In genomic region chr12:23221066-23221465, GRCh38 we compare ENCODE assay signal across 15 cellular contexts.
DNase-seq lines count a peak whose midpoint lies in the region; ATAC-seq, FAIRE-seq and TF ChIP-seq lines count a peak whose summit lies in the region.
"Had no signal": no experiment of that assay in that cellular context is flagged by ENCODE, and none has a peak within 500 bp of the region (broad histone marks: within the 10 kb centered on the region; RNA-seq: fewer than 3 reads in every experiment).

No MANE protein-coding gene starts in this region.

- BruUV-seq in K562 (replicated peaks; lab: Mats Ljungman, UMichigan): no TSS peak

- no peaks in the 10 kb centered on the region for H3K79me2 ChIP-seq in MM.1S (ENCODE audit: low read length)
- no peaks in the 10 kb centered on the region for H3K79me2 ChIP-seq in K562 (ENCODE audit: control insufficient read depth, insufficient read depth, low read length)

- no peak overlapping the region for H3K27ac Mint-ChIP-seq in naive thymus-derived CD4-positive, alpha-beta T cell
- H3K27ac Mint-ChIP-seq: activated CD4-positive, alpha-beta memory T cell treated with anti-CD3 and anti-CD28 coated beads, Interleukin-2, amount 10 ng/mL, durations not matched to agents 7 days and 5 days; activated naive CD4-positive, alpha-beta T cell treated with anti-CD3 and anti-CD28 coated beads, Interleukin-2, amount 50 U/mL, for 72 hours had no signal

- H3K27me3 Mint-ChIP-seq in naive thymus-derived CD4-positive, alpha-beta T cell: peaks cover 0 to 8% (median 0%) of the 10 kb centered on the region in 5 donors
- H3K27me3 Mint-ChIP-seq: activated CD4-positive, alpha-beta memory T cell treated with anti-CD3 and anti-CD28 coated beads, Interleukin-2, amount 10 ng/mL, durations not matched to agents 7 days and 5 days had no signal

- H3K27me3 ChIP-seq in MM.1S (replicated peaks; ENCODE audit: insufficient read depth, low read length) (no peaks in the 10 kb centered on the region), K562 (ENCODE audit: control insufficient read depth in 2 of 2, insufficient read depth in 2 of 2, low read length in 2 of 2) (no peaks in the 10 kb centered on the region), liver (ENCODE audit: control insufficient read depth in 4 of 4, insufficient read depth in 4 of 4, low read length in 3 of 4) (no peaks in the 10 kb centered on the region)
- no peaks in the 10 kb centered on the region for H3K27me3 ChIP-seq in naive thymus-derived CD4-positive, alpha-beta T cell (ENCODE audit: control insufficient read depth in 2 of 2, insufficient read depth in 2 of 2, low read length in 2 of 2)
- H3K27me3 ChIP-seq: pancreas had no signal

- CTCF ChIA-PET in K562 (lab: Yijun Ruan, JAX; ENCODE audit: low intra/inter-chr PET ratio): interaction anchor here (0.6 kb wide), 1 partner anchor 10 kb away, joined by 4 read pairs; no protein-coding TSS in a partner anchor
- CTCF ChIA-PET in naive thymus-derived CD4-positive, alpha-beta T cell (lab: Charles Lee): no interaction called here

- TF ChIP-seq RAD21 in K562 (CRISPR knock-in tag; conservative IDR thresholded peaks at IDR 0.05 in 1 of 2, IDR thresholded peaks at IDR 0.05 in 1 of 2): peak in 1 of 2 experiments; percentile 33; a peak in 2 of 4 replicates
- peak; percentile 9 to 56 for TF ChIP-seq RAD21 in liver (IDR thresholded peaks at IDR 0.05)

- TF ChIP-seq CTCF in MM.1S (IDR thresholded peaks at IDR 0.05; ENCODE audit: low read length) (peak; percentile 24; the same call in 1 of the 2 replicates), K562 (IDR thresholded peaks at IDR 0.05 in 2 of 3, conservative IDR thresholded peaks at IDR 0.05 in 1 of 3; ENCODE audit: insufficient read depth in 2 of 3, low read depth in 1 of 3, low read length in 3 of 3) (peak in 2 of 3 experiments; percentile 35; a peak in 2 of 6 replicates), liver (IDR thresholded peaks at IDR 0.05; ENCODE audit: low read depth, low read length, missing input control) (no peak)

- no peak overlapping the region for H3K4me3 ChIP-seq in MM.1S (ENCODE audit: low read length)
- H3K4me3 ChIP-seq in K562: no peak overlapping the region
- H3K4me3 ChIP-seq in liver (ENCODE audit: low read depth in 1 of 3, low read length in 3 of 3): no peak overlapping the region
- no peak overlapping the region for H3K4me3 ChIP-seq in naive thymus-derived CD4-positive, alpha-beta T cell (ENCODE audit: low read length)
- H3K4me3 ChIP-seq: pancreas, thoracic aorta had no signal

- H3K9me3 Mint-ChIP-seq in naive thymus-derived CD4-positive, alpha-beta T cell: peaks cover 0 to 10% (median 3%) of the 10 kb centered on the region in 11 donors
- H3K9me3 Mint-ChIP-seq: activated CD4-positive, alpha-beta memory T cell treated with anti-CD3 and anti-CD28 coated beads, Interleukin-2, amount 10 ng/mL, durations not matched to agents 7 days and 5 days had no signal

- DNase-seq in ELF-1 (ENCODE audit: low read depth, low spot score) (peak; percentile 28), MM.1S (peak; percentile 19), K562 (ENCODE audit: extremely low read depth in 1 of 4, low spot score in 3 of 4) (peak in 2 of 4 experiments; percentile 11 to 23), NCI-H1105 (lab: John Stamatoyannopoulos, UW) (no peak), NCI-H2107 treated with DMSO at 0.1 percent for 48 hours (lab: John Stamatoyannopoulos, UW; ENCODE audit: unreplicated experiment) (no peak)
- DNase-seq in naive thymus-derived CD4-positive, alpha-beta T cell: no peak
- DNase-seq: activated CD4-positive, alpha-beta memory T cell treated with anti-CD3 and anti-CD28 coated beads, Interleukin-2, amount 10 ng/mL, durations not matched to agents 7 days and 5 days; effector memory CD4-positive, alpha-beta T cell; kidney glomerular epithelial cell; pancreas; stimulated activated CD4-positive, alpha-beta T cell treated with anti-CD3 and anti-CD28 coated beads, Interleukin-4, amount 100 ng/mL, for 4 hours had no signal

- H3K9ac ChIP-seq in MM.1S (ENCODE audit: low read length) (no peak overlapping the region), K562 (ENCODE audit: insufficient read depth in 1 of 2, low read depth in 2 of 2, low read length in 2 of 2) (no peak overlapping the region), liver (ENCODE audit: low read depth in 1 of 2, low read length in 2 of 2) (no peak overlapping the region)

- no peak for FAIRE-seq in K562 (lab: Jason Lieb, UNC)
- FAIRE-seq: pancreas had no signal

- no peak overlapping the region for H3K4me3 Mint-ChIP-seq in naive thymus-derived CD4-positive, alpha-beta T cell
- H3K4me3 Mint-ChIP-seq: activated CD4-positive, alpha-beta memory T cell treated with anti-CD3 and anti-CD28 coated beads, Interleukin-2, amount 10 ng/mL, durations not matched to agents 7 days and 5 days had no signal

- POLR2A ChIA-PET in K562 (lab: Yijun Ruan, JAX): no interaction called here
- POLR2A ChIA-PET in naive thymus-derived CD4-positive, alpha-beta T cell (lab: Charles Lee): no interaction called here

- 39% methylated on average over 4 of the region's 4 CpGs for WGBS in K562 (ENCODE audit: insufficient coverage, low coverage, missing lambda C conversion rate)
- 79% methylated on average over 4 of the region's 4 CpGs for WGBS in liver

- H3K4me1 ChIP-seq in MM.1S (ENCODE audit: low read length) (peaks cover 39% of the 10 kb centered on the region), K562 (replicated peaks in 1 of 2; ENCODE audit: control insufficient read depth in 2 of 2, insufficient read depth in 2 of 2, low read length in 2 of 2) (no peaks in the 10 kb centered on the region), liver (ENCODE audit: control insufficient read depth in 4 of 4, insufficient read depth in 4 of 4, low read length in 3 of 4) (no peaks in the 10 kb centered on the region)
- no peaks in the 10 kb centered on the region for H3K4me1 ChIP-seq in naive thymus-derived CD4-positive, alpha-beta T cell (ENCODE audit: control insufficient read depth in 2 of 2, insufficient read depth in 2 of 2, low read length in 2 of 2)
- H3K4me1 ChIP-seq: pancreas had no signal

- in situ Hi-C loops in K562 (cut with MboI): no loop called here

- H3K27ac ChIP-seq in MM.1S (ENCODE audit: low read length) (no peak overlapping the region), K562 (ENCODE audit: extremely low read depth, low read depth, low read length) (no peak overlapping the region), liver (ENCODE audit: low read depth in 1 of 2, low read length in 2 of 2) (no peak overlapping the region)
- H3K27ac ChIP-seq in naive thymus-derived CD4-positive, alpha-beta T cell (ENCODE audit: low read depth, low read length): no peak overlapping the region
- H3K27ac ChIP-seq: pancreas, thoracic aorta had no signal

- H3K4me1 Mint-ChIP-seq in naive thymus-derived CD4-positive, alpha-beta T cell: no peaks in the 10 kb centered on the region
- H3K4me1 Mint-ChIP-seq: activated CD4-positive, alpha-beta memory T cell treated with anti-CD3 and anti-CD28 coated beads, Interleukin-2, amount 10 ng/mL, durations not matched to agents 7 days and 5 days had no signal

- no peaks in the 10 kb centered on the region; the same call in 1 of the 2 replicates for H3K9me3 ChIP-seq in MM.1S (replicated peaks; ENCODE audit: insufficient read depth, low read length)
- H3K9me3 ChIP-seq in K562 (replicated peaks; ENCODE audit: control insufficient read depth, insufficient read depth, low read depth, low read length): no peaks in the 10 kb centered on the region
- no peaks in the 10 kb centered on the region for H3K9me3 ChIP-seq in liver (ENCODE audit: control insufficient read depth in 4 of 4, low read length in 3 of 4)
- H3K9me3 ChIP-seq in naive thymus-derived CD4-positive, alpha-beta T cell (ENCODE audit: control insufficient read depth in 2 of 3, low read length in 3 of 3): peaks cover 0 to 4% (median 0%) of the 10 kb centered on the region in 3 experiments
- H3K9me3 ChIP-seq: pancreas, thoracic aorta had no signal

- H3K9me1 ChIP-seq in K562 (ENCODE audit: control insufficient read depth, insufficient read depth, low read length): no peaks in the 10 kb centered on the region

- H3K36me3 ChIP-seq in MM.1S (replicated peaks; ENCODE audit: insufficient read depth, low read length): no peaks in the 10 kb centered on the region
- H3K36me3 ChIP-seq in K562 (ENCODE audit: control insufficient read depth, insufficient read depth, low read length): no peaks in the 10 kb centered on the region
- no peaks in the 10 kb centered on the region for H3K36me3 ChIP-seq in liver (ENCODE audit: control insufficient read depth in 4 of 4, insufficient read depth in 3 of 4, low read depth in 1 of 4, low read length in 3 of 4)
- no peaks in the 10 kb centered on the region for H3K36me3 ChIP-seq in naive thymus-derived CD4-positive, alpha-beta T cell (ENCODE audit: control insufficient read depth in 2 of 3, insufficient read depth in 3 of 3, low read length in 3 of 3)
- H3K36me3 ChIP-seq: pancreas, thoracic aorta had no signal

- TF ChIP-seq POLR2A in K562 (conservative IDR thresholded peaks at IDR 0.05): no peak

- H3K36me3 Mint-ChIP-seq in naive thymus-derived CD4-positive, alpha-beta T cell: no peaks in the 10 kb centered on the region
- H3K36me3 Mint-ChIP-seq: activated naive CD4-positive, alpha-beta T cell treated with anti-CD3 and anti-CD28 coated beads, Interleukin-2, amount 50 U/mL, for 72 hours had no signal

- H3K4me2 ChIP-seq in MM.1S (ENCODE audit: low read depth, low read length) (no peak overlapping the region), K562 (ENCODE audit: insufficient read depth, low read length) (no peak overlapping the region)

- H4K20me1 ChIP-seq in MM.1S (ENCODE audit: insufficient read depth, low read length): no peaks in the 10 kb centered on the region
- no peaks in the 10 kb centered on the region for H4K20me1 ChIP-seq in K562 (replicated peaks; ENCODE audit: control insufficient read depth, insufficient read depth, low read length)

- no peaks in the 10 kb centered on the region for H3F3A ChIP-seq in MM.1S (ENCODE audit: insufficient read depth, low read length)

- intact Hi-C loops in K562 (cut with micrococcal nuclease): no loop called here
- intact Hi-C loops in naive thymus-derived CD4-positive, alpha-beta T cell (cut with micrococcal nuclease): no loop called here

- no peaks in the 10 kb centered on the region for H3K9me2 ChIP-seq in MM.1S (replicated peaks; ENCODE audit: insufficient read depth, low read length)

- ATAC-seq in K562 (peak; percentile 75), GM19395 (IDR thresholded peaks at IDR 0.05; ENCODE audit: unreplicated experiment) (no peak)
- no peak for ATAC-seq in naive thymus-derived CD4-positive, alpha-beta T cell
- ATAC-seq: activated naive CD4-positive, alpha-beta T cell treated with anti-CD3 and anti-CD28 coated beads, Interleukin-2, amount 50 U/mL, for 72 hours; pancreas had no signal

- no peak for TF ChIP-seq EP300 in K562 (IDR thresholded peaks at IDR 0.05; ENCODE audit: low read length)

- H2AFZ ChIP-seq in MM.1S (ENCODE audit: low read length) (no peak overlapping the region), K562 (ENCODE audit: low read depth, low read length) (no peak overlapping the region)

TF ChIP-seq in K562, 482 proteins besides CTCF, POLR2A, EP300 and RAD21 (continues in another document):
- no peak for TF ChIP-seq RNF2 (IDR thresholded peaks at IDR 0.05)

TF ChIP-seq in liver, 16 proteins besides CTCF, POLR2A, EP300 and RAD21 (continues in another document):
- TF ChIP-seq YY1 (IDR thresholded peaks at IDR 0.05) (no peak), SP1 (IDR thresholded peaks at IDR 0.05) (no peak)

Comparison
In these comparisons a context has a peak if more than half of its experiments do, and no peak if none do; other contexts are left out.
1. DNase-seq: peak in ELF-1 (single experiment) and MM.1S (single experiment); none in NCI-H1105 (single experiment), naive thymus-derived CD4-positive, alpha-beta T cell (0 of 9) and NCI-H2107 treated with DMSO at 0.1 percent for 48 hours (single experiment).